ENCODE assay signal across 8 cellular contexts in the genomic region with DNA sequence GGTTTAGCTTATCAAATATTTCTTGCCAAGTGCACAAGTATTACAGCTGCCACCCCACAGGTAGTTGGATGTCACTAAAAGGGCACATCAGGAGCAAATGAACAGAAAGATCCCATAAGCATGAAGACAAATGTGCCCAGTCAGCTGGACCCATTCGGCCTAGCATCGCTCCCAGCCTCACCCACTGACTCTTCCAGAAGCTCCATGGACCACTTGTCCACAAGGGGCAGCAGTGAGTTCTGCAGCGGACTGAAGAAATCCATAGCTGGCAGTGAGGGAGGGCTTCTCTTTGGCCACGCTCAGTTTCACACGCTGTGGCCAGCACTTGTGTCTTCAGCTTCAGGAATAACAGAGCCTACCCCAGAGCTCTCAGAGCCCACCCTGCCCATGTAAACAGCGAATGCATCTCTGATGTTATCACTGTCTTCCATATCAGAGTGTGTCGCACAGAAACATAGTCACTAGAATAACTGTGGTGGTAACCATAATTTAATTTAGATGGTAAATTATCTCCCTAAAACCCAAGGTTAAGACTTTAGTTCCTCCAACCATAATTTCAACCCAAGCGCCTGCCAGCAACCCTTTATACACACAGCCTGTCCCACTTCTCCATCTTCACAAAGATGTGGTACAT. TPM values are rescaled to one million over a fixed set of nuclear protein-coding genes. Genes with fewer than 3 reads are reported as not detected.
DNase-seq lines count a peak whose midpoint lies in the region; ATAC-seq, FAIRE-seq and TF ChIP-seq lines count a peak whose summit lies in the region.

No MANE protein-coding gene starts in this region.

- H3K4me3 Mint-ChIP-seq in activated CD4-positive, alpha-beta memory T cell treated with anti-CD3 and anti-CD28 coated beads for 36 hours = no peak overlapping the region

- TF ChIP-seq EP300 in A549 (IDR thresholded peaks at IDR 0.05) = no peak

- peak in 1 of 2 experiments; percentile 22; a peak in 2 of 5 replicates for TF ChIP-seq RAD21 in A549 (conservative IDR thresholded peaks at IDR 0.05 in 1 of 2, IDR thresholded peaks at IDR 0.05 in 1 of 2)

- WGBS in A549 (ENCODE audit: missing lambda C conversion rate) = 31% methylated on average over 8 of the region's 8 CpGs

- in situ Hi-C loops in GM13977 (cut with MboI; ENCODE audit: low pct_unique_long_range_greater_than_20kb, low sequenced_read_pairs, unreplicated experiment) = no loop called here

- no peaks in the 10 kb centered on the region for H3K4me1 ChIP-seq in A549

- TF ChIP-seq CTCF in A549 (IDR thresholded peaks at IDR 0.05) (peak; percentile 47), GM13977 (IDR thresholded peaks at IDR 0.05; ENCODE audit: extremely low read depth, insufficient read depth, missing control alignments) (peak; percentile 86)

- H3K4me3 ChIP-seq in A549 = no peak overlapping the region

- H3K4me2 ChIP-seq in A549 = 0 out of 3 replicates have a peak overlapping the region, but pooled peaks have one; percentile 12

- peaks cover 11% of the 10 kb centered on the region for H3K27me3 Mint-ChIP-seq in activated CD4-positive, alpha-beta memory T cell treated with anti-CD3 and anti-CD28 coated beads for 36 hours

- H3K9me3 Mint-ChIP-seq in activated CD4-positive, alpha-beta memory T cell treated with anti-CD3 and anti-CD28 coated beads for 36 hours = no peaks in the 10 kb centered on the region

- H3K27ac ChIP-seq in A549 = no peak overlapping the region

- H3K36me3 Mint-ChIP-seq in activated CD4-positive, alpha-beta memory T cell treated with anti-CD3 and anti-CD28 coated beads for 36 hours = no peaks in the 10 kb centered on the region

- no peak overlapping the region for H3K27ac Mint-ChIP-seq in activated CD4-positive, alpha-beta memory T cell treated with anti-CD3 and anti-CD28 coated beads for 36 hours

- POLR2A ChIA-PET in A549 (lab: Yijun Ruan, JAX) = no interaction called here
- POLR2A ChIA-PET in activated CD4-positive, alpha-beta memory T cell treated with anti-CD3 and anti-CD28 coated beads for 36 hours (lab: Charles Lee) = no interaction called here

- H3K4me1 Mint-ChIP-seq in activated CD4-positive, alpha-beta memory T cell treated with anti-CD3 and anti-CD28 coated beads for 36 hours (ENCODE audit: low read depth) = no peaks in the 10 kb centered on the region

- ATAC-seq in A549 (peak; percentile 95 to 99), HG03064 (IDR thresholded peaks at IDR 0.05; ENCODE audit: low read depth, unreplicated experiment) (peak; percentile 70)

- peak; percentile 70 for DNase-seq in A549 (ENCODE audit: low read depth in 1 of 2, low spot score in 1 of 2)
- peak; percentile 48 for DNase-seq in GM13977 (ENCODE audit: low spot score)
- DNase-seq in NCI-H526 treated with DMSO at 0.1 percent for 48 hours (lab: John Stamatoyannopoulos, UW) = peak; percentile 19
- peak; percentile 67 for DNase-seq in activated CD4-positive, alpha-beta memory T cell treated with anti-CD3 and anti-CD28 coated beads for 36 hours
- peak; percentile 7 for DNase-seq in effector CD8-positive, alpha-beta T cell (lab: John Stamatoyannopoulos, UW)
- peak; percentile 70 for DNase-seq in midbrain (lab: John Stamatoyannopoulos, UW)
- DNase-seq in stimulated activated CD8-positive, alpha-beta memory T cell treated with anti-CD3 and anti-CD28 coated beads, Interleukin-4, amount 100 ng/mL, for 4 hours (ENCODE audit: low read depth in 2 of 2, low spot score in 1 of 2) = peak; percentile 3 to 24

- H3K9me3 ChIP-seq in A549 = no peaks in the 10 kb centered on the region

- TF ChIP-seq POLR2A in A549 (IDR thresholded peaks at IDR 0.05; ENCODE audit: low read length) = no peak

- CTCF ChIA-PET in A549 (lab: Yijun Ruan, JAX) = interaction anchor here (0.6 to 5.3 kb wide), 10 partner anchors 8 to 278 kb away, joined by 3 to 37 read pairs (median 4); no protein-coding TSS in a partner anchor
- CTCF ChIA-PET in activated CD4-positive, alpha-beta memory T cell treated with anti-CD3 and anti-CD28 coated beads for 36 hours (lab: Charles Lee) = interaction anchor here (0.6 to 5.7 kb wide), 33 partner anchors 10 to 1128 kb away, joined by 3 to 77 read pairs (median 4); a partner anchor contains a TSS

- FAIRE-seq in A549 (lab: Jason Lieb, UNC) = no peak

- intact Hi-C loops in activated CD4-positive, alpha-beta memory T cell treated with anti-CD3 and anti-CD28 coated beads for 36 hours (cut with micrococcal nuclease) = no loop called here

TF ChIP-seq in A549, 52 proteins besides CTCF, POLR2A, EP300 and RAD21:
- TF ChIP-seq ZFP36 (IDR thresholded peaks at IDR 0.05; ENCODE audit: borderline replicate concordance, partially characterized antibody) (no peak), MAFK (IDR thresholded peaks at IDR 0.05; ENCODE audit: partially characterized antibody) (peak; percentile 93), FOXS1 (CRISPR knock-in tag; IDR thresholded peaks at IDR 0.05) (no peak), CHD2 (IDR thresholded peaks at IDR 0.05; ENCODE audit: low read length, partially characterized antibody) (no peak), NFE2L2 (conservative IDR thresholded peaks at IDR 0.05; ENCODE audit: low read length) (no peak), HDAC2 (IDR thresholded peaks at IDR 0.05) (no peak)

RNA-seq across cellular contexts. Expression of a gene that starts 15.8 kb away (rescaled TPM):
- polyA plus RNA-seq in A549 (2011; rRNA removed) (0.09 TPM in 1 of 2 replicates, not detected in the other), A549 (2017; fragmentation: RNase III; extraction: RNeasy Plus Mini Kit Qiagen cat#74134 plus additional on column Dnase treatment) (not detected in 3 replicates)
- polyA plus RNA-seq in A549 (2012; cell fraction: cytosol; rRNA removed) = not detected in 2 replicates
- not detected in 2 replicates for polyA plus RNA-seq in A549 (2012; cell fraction: nucleus; rRNA removed)
- polyA minus RNA-seq in A549 (2011; rRNA and poly(A)+ RNA removed) = not detected in 2 replicates
- total RNA-seq in activated CD4-positive, alpha-beta memory T cell treated with anti-CD3 and anti-CD28 coated beads for 36 hours = not detected

Comparison
In these comparisons a context has a peak if more than half of its experiments do, and no peak if none do; other contexts are left out.
1. DNase-seq: peak in every context shown above with its lines; median percentile 70 in A549; 70 in midbrain; 67 in activated CD4-positive, alpha-beta memory T cell treated with anti-CD3 and anti-CD28 coated beads for 36 hours; 48 in GM13977; 19 in NCI-H526 treated with DMSO at 0.1 percent for 48 hours; 14 in stimulated activated CD8-positive, alpha-beta memory T cell treated with anti-CD3 and anti-CD28 coated beads, Interleukin-4, amount 100 ng/mL, for 4 hours; 7 in effector CD8-positive, alpha-beta T cell.